ENCODE assay signal across 25 cellular contexts in genomic region chr1:241317676-241318075, GRCh38. TPM values are rescaled to one million over a fixed set of nuclear protein-coding genes. Genes with fewer than 3 reads are reported as not detected.
"Had no signal": no experiment of that assay in that cellular context is flagged by ENCODE, and none has a peak within 500 bp of the region (broad histone marks: within the 10 kb centered on the region; RNA-seq: fewer than 3 reads in every experiment).

No MANE protein-coding gene starts in this region.

- H3K4me3 ChIP-seq: colonic mucosa, esophagus squamous epithelium, gastrocnemius medialis, heart right ventricle, left lung, lower lobe of right lung, mucosa of descending colon had no signal

- H3K27ac ChIP-seq: colonic mucosa, epithelial cell of prostate, esophagus squamous epithelium, gastrocnemius medialis, heart right ventricle, left lung, lower lobe of right lung had no signal

- H3K9me3 ChIP-seq: colonic mucosa, esophagus squamous epithelium, gastrocnemius medialis, heart right ventricle, left lung, lower lobe of right lung, mucosa of descending colon had no signal

- H3K27me3 ChIP-seq: colonic mucosa, esophagus squamous epithelium, gastrocnemius medialis, heart right ventricle, left lung had no signal

- DNase-seq: colonic mucosa; cortex of kidney; effector CD8-positive, alpha-beta T cell; effector memory CD8-positive, alpha-beta T cell; endodermal cell; esophagus squamous epithelium; foreskin fibroblast; foreskin melanocyte; gastrocnemius medialis; glutamatergic neuron; head of caudate nucleus; heart right ventricle; hippocampal formation; left cardiac atrium; left lung; left ventricle myocardium superior; lower lobe of right lung; mesenchymal stem cell; mucosa of descending colon; naive B cell had no signal

- H3K4me1 ChIP-seq: colonic mucosa, esophagus squamous epithelium, gastrocnemius medialis, heart right ventricle, left lung, lower lobe of right lung had no signal

- H3K36me3 ChIP-seq: colonic mucosa, esophagus squamous epithelium, gastrocnemius medialis, heart right ventricle, left lung, lower lobe of right lung had no signal

RNA-seq across cellular contexts. Expression of gene RGS7, which starts 39.3 kb away (rescaled TPM):
- total RNA-seq: esophagus squamous epithelium, gastrocnemius medialis, heart right ventricle, left cardiac atrium, left lung, left ventricle myocardium superior, lower leg skin, mesenteric fat pad, myocyte had no signal
- polyA plus RNA-seq: heart right ventricle, keratinocyte had no signal
